15 cellular contexts compared by ENCODE assay signal in the genomic region with DNA sequence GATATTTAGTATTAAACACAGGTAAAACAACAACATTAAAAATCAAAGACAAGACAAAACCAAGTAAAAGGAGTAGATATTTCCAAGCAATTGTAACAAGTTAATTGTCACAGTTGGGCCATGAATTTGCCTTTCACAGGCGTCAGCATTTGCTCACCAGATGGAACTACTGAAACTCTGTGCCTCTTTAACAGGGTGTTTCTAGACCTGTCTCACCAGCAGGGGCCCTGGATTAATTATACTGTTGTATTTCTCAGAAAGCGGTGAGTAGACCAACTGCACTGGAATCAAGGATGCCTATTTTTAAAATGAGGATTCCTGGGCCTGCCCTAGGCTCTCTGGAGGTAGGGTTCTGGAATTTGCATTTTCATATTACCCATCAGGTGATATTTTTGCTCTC.
DNase-seq lines count a peak whose midpoint lies in the region; ATAC-seq and TF ChIP-seq lines count a peak whose summit lies in the region.
"Had no signal": no experiment of that assay in that cellular context is flagged by ENCODE, and none has a peak within 500 bp of the region (broad histone marks: within the 10 kb centered on the region; RNA-seq: fewer than 3 reads in every experiment).

No MANE protein-coding gene starts in this region.

- H3K4me2 ChIP-seq in GM23338 (no peak overlapping the region), KMS-11 (peak overlapping the region; percentile 65)
- H3K4me2 ChIP-seq: A549 had no signal

- H3K27me3 Mint-ChIP-seq in GM23338 (ENCODE audit: insufficient read depth, low read depth, poor library complexity) (peaks cover 2% of the 10 kb centered on the region), WTC11 (ENCODE audit: low read depth) (no peaks in the 10 kb centered on the region)

- no peak overlapping the region for H2AFZ ChIP-seq in GM23338
- H2AFZ ChIP-seq in KMS-11 (ENCODE audit: low read depth), result no peak overlapping the region

- H3K9ac ChIP-seq in KMS-11, result no peak overlapping the region

- H3K27ac Mint-ChIP-seq in GM23338, result no peak overlapping the region
- H3K27ac Mint-ChIP-seq in WTC11, result no peak overlapping the region
- H3K27ac Mint-ChIP-seq: CD4-positive, alpha-beta memory T cell had no signal

- POLR2A ChIA-PET in WTC11 (lab: Charles Lee), result no interaction called here

- H3K36me3 ChIP-seq in GM23338 (ENCODE audit: insufficient read depth) (no peaks in the 10 kb centered on the region), KMS-11 (ENCODE audit: insufficient read depth) (no peaks in the 10 kb centered on the region), sigmoid colon (no peaks in the 10 kb centered on the region)
- H3K36me3 ChIP-seq: BE2C had no signal

- no peak for TF ChIP-seq POLR2A in sigmoid colon (IDR thresholded peaks at IDR 0.05)

- H3K27ac ChIP-seq in GM23338 (ENCODE audit: low read depth) (no peak overlapping the region), KMS-11 (no peak overlapping the region), sigmoid colon (no peak overlapping the region)
- H3K27ac ChIP-seq: A549, C4-2B had no signal

- H3K79me2 ChIP-seq in GM23338 (replicated peaks; ENCODE audit: insufficient read depth), result no peaks in the 10 kb centered on the region
- H3K79me2 ChIP-seq in KMS-11 (ENCODE audit: insufficient read depth, low read depth), result no peaks in the 10 kb centered on the region

- H4K20me1 ChIP-seq in GM23338 (replicated peaks; ENCODE audit: insufficient read depth), result no peaks in the 10 kb centered on the region
- no peaks in the 10 kb centered on the region for H4K20me1 ChIP-seq in KMS-11 (ENCODE audit: insufficient read depth)

- 96 to 99% methylated on average over 2 of the region's 2 CpGs for WGBS in sigmoid colon, 2 donors

- H3K27me3 ChIP-seq in GM23338 (ENCODE audit: insufficient read depth), result no peaks in the 10 kb centered on the region
- no peaks in the 10 kb centered on the region for H3K27me3 ChIP-seq in KMS-11 (ENCODE audit: insufficient read depth, low read depth)
- H3K27me3 ChIP-seq in sigmoid colon, result no peaks in the 10 kb centered on the region
- H3K27me3 ChIP-seq: BE2C had no signal

- ATAC-seq in GM23338, result no peak
- ATAC-seq in WTC11, result peak; percentile 34; the same call in 1 of the 2 replicates
- ATAC-seq: A549, HCT116, HepG2 had no signal

- no peak overlapping the region for H3K4me3 Mint-ChIP-seq in GM23338
- no peak overlapping the region for H3K4me3 Mint-ChIP-seq in WTC11
- H3K4me3 Mint-ChIP-seq: CD4-positive, alpha-beta memory T cell had no signal

- no peak overlapping the region for H3K4me3 ChIP-seq in GM23338
- peak overlapping the region; percentile 57 for H3K4me3 ChIP-seq in KMS-11 (IDR thresholded peaks at IDR 0.05; ENCODE audit: insufficient read depth, low read depth, low read length)
- H3K4me3 ChIP-seq in sigmoid colon, result no peak overlapping the region
- H3K4me3 ChIP-seq: A549 had no signal

- H3K4me1 Mint-ChIP-seq in GM23338, result peaks cover 19% of the 10 kb centered on the region
- H3K4me1 Mint-ChIP-seq in WTC11, result peaks cover 23% of the 10 kb centered on the region

- H3K9me3 Mint-ChIP-seq in GM23338 (no peaks in the 10 kb centered on the region), WTC11 (no peaks in the 10 kb centered on the region)
- H3K9me3 Mint-ChIP-seq: CD4-positive, alpha-beta memory T cell had no signal

- peaks cover 16% of the 10 kb centered on the region for H3K4me1 ChIP-seq in GM23338 (ENCODE audit: insufficient read depth)
- peaks cover 65% of the 10 kb centered on the region for H3K4me1 ChIP-seq in KMS-11 (ENCODE audit: low read depth, poor library complexity, severe bottlenecking)
- no peaks in the 10 kb centered on the region for H3K4me1 ChIP-seq in sigmoid colon
- H3K4me1 ChIP-seq: A549, BE2C had no signal

- intact Hi-C loops in sigmoid colon (cut with DNase I), result no loop called here

- CTCF ChIA-PET in WTC11 (lab: Charles Lee), result no interaction called here

- no peaks in the 10 kb centered on the region for H3K9me3 ChIP-seq in sigmoid colon
- H3K9me3 ChIP-seq: A549, BE2C had no signal

- in situ Hi-C loops in GM13976 (cut with MboI; ENCODE audit: low sequenced_read_pairs, unreplicated experiment), result no loop called here

- H3K36me3 Mint-ChIP-seq in GM23338 (ENCODE audit: low read depth) (no peaks in the 10 kb centered on the region), WTC11 (no peaks in the 10 kb centered on the region)
- H3K36me3 Mint-ChIP-seq: CD4-positive, alpha-beta memory T cell had no signal

- DNase-seq in GM23338 (ENCODE audit: low spot score) (peak; percentile 20), NCI-H2171 (lab: John Stamatoyannopoulos, UW) (peak; percentile 24), WTC11 (ENCODE audit: low spot score) (no peak), GM13976 (ENCODE audit: low spot score) (no peak), sigmoid colon (no peak)
- DNase-seq in activated naive CD4-positive, alpha-beta T cell treated with Interleukin-2 at 50 U/mL for 16 hours, result no peak
- DNase-seq: BE2C; CD4-positive, alpha-beta memory T cell; DMS53; GF-D8 had no signal

- no peaks in the 10 kb centered on the region for H3F3A ChIP-seq in GM23338 (replicated peaks; ENCODE audit: low read depth)

- no peak for TF ChIP-seq EP300 in sigmoid colon (IDR thresholded peaks at IDR 0.05)

- H3K9me2 ChIP-seq in GM23338 (ENCODE audit: insufficient read depth), result no peaks in the 10 kb centered on the region

- TF ChIP-seq CTCF in GM23338 (conservative IDR thresholded peaks at IDR 0.05; ENCODE audit: low read depth in 2 of 2) (no peak), KMS-11 (conservative IDR thresholded peaks at IDR 0.05; ENCODE audit: low read depth, low read length) (peak; percentile 47), WTC11 (IDR thresholded peaks at IDR 0.05) (no peak), GM13976 (IDR thresholded peaks at IDR 0.05; ENCODE audit: borderline replicate concordance, control extremely low read depth, extremely low read depth, insufficient read depth, missing control alignments) (no peak), sigmoid colon (IDR thresholded peaks at IDR 0.05) (no peak)

TF ChIP-seq in WTC11, 78 proteins besides CTCF, POLR2A, EP300 and RAD21:
- TF ChIP-seq ZNF396 (CRISPR knock-in tag; IDR thresholded peaks at IDR 0.05; ENCODE audit: borderline replicate concordance) (no peak), FOXJ3 (CRISPR knock-in tag; IDR thresholded peaks at IDR 0.05; ENCODE audit: borderline replicate concordance) (no peak), NFE2L1 (CRISPR knock-in tag; IDR thresholded peaks at IDR 0.05) (no peak), GTF2I (CRISPR knock-in tag; conservative IDR thresholded peaks at IDR 0.05) (no peak), ZBTB43 (CRISPR knock-in tag; IDR thresholded peaks at IDR 0.05) (no peak), GABPB1 (CRISPR knock-in tag; IDR thresholded peaks at IDR 0.05) (no peak), MLX (CRISPR knock-in tag; IDR thresholded peaks at IDR 0.05) (no peak), MYBL2 (CRISPR knock-in tag; IDR thresholded peaks at IDR 0.05) (no peak)
- TF ChIP-seq, protein P1, sequence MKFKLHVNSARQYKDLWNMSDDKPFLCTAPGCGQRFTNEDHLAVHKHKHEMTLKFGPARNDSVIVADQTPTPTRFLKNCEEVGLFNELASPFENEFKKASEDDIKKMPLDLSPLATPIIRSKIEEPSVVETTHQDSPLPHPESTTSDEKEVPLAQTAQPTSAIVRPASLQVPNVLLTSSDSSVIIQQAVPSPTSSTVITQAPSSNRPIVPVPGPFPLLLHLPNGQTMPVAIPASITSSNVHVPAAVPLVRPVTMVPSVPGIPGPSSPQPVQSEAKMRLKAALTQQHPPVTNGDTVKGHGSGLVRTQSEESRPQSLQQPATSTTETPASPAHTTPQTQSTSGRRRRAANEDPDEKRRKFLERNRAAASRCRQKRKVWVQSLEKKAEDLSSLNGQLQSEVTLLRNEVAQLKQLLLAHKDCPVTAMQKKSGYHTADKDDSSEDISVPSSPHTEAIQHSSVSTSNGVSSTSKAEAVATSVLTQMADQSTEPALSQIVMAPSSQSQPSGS (CRISPR knock-in tag; IDR thresholded peaks at IDR 0.05; ENCODE audit: borderline replicate concordance, low read depth), result no peak

Comparison
In these comparisons a context has a peak if more than half of its experiments do, and no peak if none do; other contexts are left out.
1. DNase-seq: peak in GM23338 (single experiment) and NCI-H2171 (single experiment); none in WTC11 (single experiment), GM13976 (single experiment), sigmoid colon (single experiment) and activated naive CD4-positive, alpha-beta T cell treated with Interleukin-2 at 50 U/mL for 16 hours (single experiment).